17 cellular contexts compared by ENCODE assay signal in the genomic region with DNA sequence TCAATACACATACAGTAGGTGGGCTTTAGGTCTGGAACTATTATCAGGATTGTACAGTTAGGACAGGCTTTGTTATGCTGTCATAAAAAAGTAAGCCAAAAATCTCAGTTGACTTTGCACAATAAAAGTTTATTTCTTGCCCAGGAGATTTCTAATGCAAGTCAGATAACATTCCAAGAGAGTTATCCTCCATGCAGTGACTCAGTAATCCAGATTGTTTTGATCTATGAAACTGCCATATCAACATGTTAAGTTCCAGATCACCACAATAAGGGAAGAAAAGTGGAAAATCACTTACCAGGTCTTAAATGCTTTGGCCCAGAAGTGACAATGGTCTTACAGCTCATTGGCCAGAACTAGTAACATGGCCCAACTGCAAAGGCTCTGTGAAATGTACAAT.
DNase-seq lines count a peak whose midpoint lies in the region; ATAC-seq, FAIRE-seq and TF ChIP-seq lines count a peak whose summit lies in the region.
"Had no signal": no experiment of that assay in that cellular context is flagged by ENCODE, and none has a peak within 500 bp of the region (broad histone marks: within the 10 kb centered on the region; RNA-seq: fewer than 3 reads in every experiment).

No MANE protein-coding gene starts in this region.

- H3K79me2 ChIP-seq in smooth muscle cell (ENCODE audit: low read depth): no peaks in the 10 kb centered on the region

- H3K9me3 ChIP-seq in smooth muscle cell (replicated peaks; ENCODE audit: low read depth): no peaks in the 10 kb centered on the region
- H3K9me3 ChIP-seq: colonic mucosa, spleen, tibial artery had no signal

- H3K36me3 ChIP-seq in smooth muscle cell (ENCODE audit: low read depth): no peaks in the 10 kb centered on the region
- H3K36me3 ChIP-seq: colonic mucosa, spleen, tibial artery had no signal

- H3K4me3 ChIP-seq in foreskin fibroblast (ENCODE audit: low read depth in 1 of 2, low read length in 2 of 2) (no peak overlapping the region), smooth muscle cell (no peak overlapping the region)
- H3K4me3 ChIP-seq: colonic mucosa, spleen, tibial artery had no signal

- DNase-seq in H54 (ENCODE audit: insufficient read length, low spot score) (peak; percentile 2), amniotic epithelial cell (ENCODE audit: low read depth) (peak; percentile 93), foreskin fibroblast (peak; percentile 86 to 91), smooth muscle cell (lab: John Stamatoyannopoulos, UW; ENCODE audit: unreplicated experiment) (no peak), Ammon's horn (ENCODE audit: low spot score) (no peak), NCI-H345 treated with DMSO at 0.1 percent for 48 hours (lab: John Stamatoyannopoulos, UW; ENCODE audit: unreplicated experiment) (no peak)
- DNase-seq: activated naive CD4-positive, alpha-beta T cell; colonic mucosa; DMS53; H7; natural killer cell; NCI-H1092 treated with DMSO at 0.1 percent for 48 hours; NCI-H524 treated with DMSO at 0.1 percent for 48 hours; SHP77 treated with DMSO at 0.1 percent for 48 hours; spleen; tibial artery had no signal

- H3K9ac ChIP-seq in smooth muscle cell (ENCODE audit: low read depth): peak overlapping the region; percentile 65

- H3K27me3 ChIP-seq in smooth muscle cell (ENCODE audit: low read depth): no peaks in the 10 kb centered on the region
- H3K27me3 ChIP-seq: colonic mucosa, spleen, tibial artery had no signal

- TF ChIP-seq CTCF in foreskin fibroblast (IDR thresholded peaks at IDR 0.05; ENCODE audit: low read depth, low read length) (no peak), smooth muscle cell (IDR thresholded peaks at IDR 0.05; ENCODE audit: borderline replicate concordance, insufficient read depth, poor library complexity, severe bottlenecking) (no peak)

- no peak for ATAC-seq in GM21390 (IDR thresholded peaks at IDR 0.05; ENCODE audit: unreplicated experiment)
- ATAC-seq: natural killer cell had no signal

- H3K4me1 ChIP-seq in smooth muscle cell (ENCODE audit: low read depth): peaks cover 7% of the 10 kb centered on the region
- H3K4me1 ChIP-seq: colonic mucosa, spleen, tibial artery had no signal

- peak; percentile 79 for FAIRE-seq in H54 (lab: Jason Lieb, UNC)

- no peak overlapping the region for H2AFZ ChIP-seq in smooth muscle cell (ENCODE audit: low read depth)

- H3K4me2 ChIP-seq in smooth muscle cell: peak overlapping the region; percentile 3

- H3K27ac ChIP-seq in smooth muscle cell (ENCODE audit: low read depth): peak overlapping the region; percentile 88
- H3K27ac ChIP-seq: colonic mucosa, spleen, tibial artery had no signal

- H4K20me1 ChIP-seq in smooth muscle cell (ENCODE audit: low read depth): no peaks in the 10 kb centered on the region

- no peak for TF ChIP-seq POLR2A in H54 (IDR thresholded peaks at IDR 0.05; ENCODE audit: low read depth, low read length)

- H3F3A ChIP-seq in smooth muscle cell (ENCODE audit: low read depth): no peaks in the 10 kb centered on the region

Comparison
In these comparisons a context has a peak if more than half of its experiments do, and no peak if none do; other contexts are left out.
1. DNase-seq: peak in H54 (single experiment), amniotic epithelial cell (single experiment) and foreskin fibroblast (2 of 2); none in smooth muscle cell (single experiment), Ammon's horn (single experiment) and NCI-H345 treated with DMSO at 0.1 percent for 48 hours (single experiment).